8 cellular contexts compared by ENCODE assay signal in genomic region chr1:54314691-54315455, GRCh38.
DNase-seq lines count a peak whose midpoint lies in the region; ATAC-seq, FAIRE-seq and TF ChIP-seq lines count a peak whose summit lies in the region.
"Had no signal": no experiment of that assay in that cellular context is flagged by ENCODE, and none has a peak within 500 bp of the region (broad histone marks: within the 10 kb centered on the region; RNA-seq: fewer than 3 reads in every experiment).

No MANE protein-coding gene starts in this region.

- no peak for FAIRE-seq in pancreas (lab: Jason Lieb, UNC)

- peaks cover 68% of the 10 kb centered on the region for H3K4me1 Mint-ChIP-seq in endodermal cell

- H2AFZ ChIP-seq in DND-41 (ENCODE audit: low read depth, low read length) = no peak overlapping the region

- H3K4me1 ChIP-seq in DND-41 (ENCODE audit: insufficient read depth, low read length) = peaks cover 22% of the 10 kb centered on the region
- H3K4me1 ChIP-seq in endodermal cell (ENCODE audit: control insufficient read depth, insufficient read depth, low read length) = peaks cover 49% of the 10 kb centered on the region
- peaks cover 0 to 11% (median 10%) of the 10 kb centered on the region in 3 donors for H3K4me1 ChIP-seq in pancreas

- H3K4me2 ChIP-seq in DND-41 (ENCODE audit: insufficient read depth, low read length) = no peak overlapping the region

- H3K9me3 ChIP-seq in DND-41 (ENCODE audit: insufficient read depth, low read length, severe bottlenecking) (no peaks in the 10 kb centered on the region), endodermal cell (ENCODE audit: control insufficient read depth, low read length) (no peaks in the 10 kb centered on the region), pancreas (no peaks in the 10 kb centered on the region)

- no peak overlapping the region for H3K9ac ChIP-seq in DND-41 (ENCODE audit: low read depth, low read length)
- peak overlapping the region; percentile 24 for H3K9ac ChIP-seq in endodermal cell (ENCODE audit: extremely low read depth, low read length, poor library complexity, severe bottlenecking)

- peaks cover 72% of the 10 kb centered on the region for H4K20me1 ChIP-seq in DND-41 (ENCODE audit: insufficient read depth, low read length)

- no peak for DNase-seq in DND-41
- peak; percentile 90 for DNase-seq in NCI-H2029 treated with DMSO at 0.1 percent for 48 hours (lab: John Stamatoyannopoulos, UW)
- no peak for DNase-seq in endodermal cell
- DNase-seq in pancreas = peak in 2 of 6 donors; percentile 31 to 51
- no peak for DNase-seq in NOMO-1 treated with dmso at 0.1 percent for 144 hours (lab: John Stamatoyannopoulos, UW; ENCODE audit: unreplicated experiment)
- no peak for DNase-seq in H4 (ENCODE audit: low spot score)
- DNase-seq: stimulated activated CD4-positive, alpha-beta T cell treated with anti-CD3 and anti-CD28 coated beads, Interleukin-2, amount 100 ng/mL, for 48 hours had no signal

- H3K36me3 Mint-ChIP-seq in endodermal cell (ENCODE audit: low read depth) = peaks cover 33% of the 10 kb centered on the region

- intact Hi-C loops in pancreas (cut with DNase I) = loop anchor here in 1 of 3 donors (10.0 kb wide), 1 partner anchor 180 kb away; no protein-coding TSS in a partner anchor

- H3K27ac ChIP-seq in DND-41 (ENCODE audit: low read length) (0 out of 2 replicates have a peak overlapping the region, but pooled peaks have one; percentile 4), endodermal cell (ENCODE audit: low read depth, low read length) (peak overlapping the region; percentile 74), pancreas (no peak overlapping the region)

- no peaks in the 10 kb centered on the region for H3K27me3 Mint-ChIP-seq in endodermal cell (ENCODE audit: insufficient read depth)

- H3K36me3 ChIP-seq in DND-41 (ENCODE audit: insufficient read depth, low read length) (peaks cover 30% of the 10 kb centered on the region), endodermal cell (ENCODE audit: control insufficient read depth, insufficient read depth, low read length) (peaks cover 46% of the 10 kb centered on the region), pancreas (no peaks in the 10 kb centered on the region)

- TF ChIP-seq CTCF in DND-41 (IDR thresholded peaks at IDR 0.05; ENCODE audit: borderline replicate concordance, extremely low read depth, low read length, poor library complexity, severe bottlenecking) (no peak), endodermal cell (conservative IDR thresholded peaks at IDR 0.05) (no peak), pancreas (IDR thresholded peaks at IDR 0.05) (no peak)

- H3K27me3 ChIP-seq in DND-41 (ENCODE audit: insufficient read depth, low read length, poor library complexity) (no peaks in the 10 kb centered on the region), endodermal cell (ENCODE audit: control insufficient read depth, insufficient read depth, low read length, poor library complexity, severe bottlenecking) (no peaks in the 10 kb centered on the region), pancreas (no peaks in the 10 kb centered on the region)

- H3K79me2 ChIP-seq in DND-41 (ENCODE audit: insufficient read depth, low read length) = peaks cover 89% of the 10 kb centered on the region

- peak overlapping the region; percentile 6 for H3K4me3 Mint-ChIP-seq in endodermal cell

- WGBS in endodermal cell (ENCODE audit: insufficient coverage in 1 of 2, insufficient read length in 1 of 2), 2 experiments = 58 to 71% methylated on average over 8 to 10 of the region's 10 CpGs
- 44 to 46% methylated on average over 10 of the region's 10 CpGs for WGBS in pancreas, 2 donors

- no peak for ATAC-seq in DND-41 (ENCODE audit: insufficient read depth, low read depth)
- peak in 3 of 4 donors; percentile 37 to 63 (median 56) for ATAC-seq in pancreas
- no peak for ATAC-seq in HG02970 (IDR thresholded peaks at IDR 0.05; ENCODE audit: low FRiP score, unreplicated experiment)

- peak overlapping the region; percentile 87 for H3K27ac Mint-ChIP-seq in endodermal cell

- no peaks in the 10 kb centered on the region for H3K9me3 Mint-ChIP-seq in endodermal cell

- H3K4me3 ChIP-seq in DND-41 (ENCODE audit: low read depth in 1 of 2, low read length in 2 of 2) = no peak overlapping the region
- peak overlapping the region; percentile 50 for H3K4me3 ChIP-seq in endodermal cell (ENCODE audit: low read length)
- no peak overlapping the region for H3K4me3 ChIP-seq in pancreas

Comparison
In these comparisons a context has a peak if more than half of its experiments do, and no peak if none do; other contexts are left out.
1. ATAC-seq: peak in pancreas (3 of 4); none in DND-41 (single experiment) and HG02970 (single experiment).
2. H3K27ac ChIP-seq: peak in DND-41 (single experiment) and endodermal cell (single experiment); none in pancreas (0 of 4).